8 cellular contexts compared by ENCODE assay signal in the genomic region with DNA sequence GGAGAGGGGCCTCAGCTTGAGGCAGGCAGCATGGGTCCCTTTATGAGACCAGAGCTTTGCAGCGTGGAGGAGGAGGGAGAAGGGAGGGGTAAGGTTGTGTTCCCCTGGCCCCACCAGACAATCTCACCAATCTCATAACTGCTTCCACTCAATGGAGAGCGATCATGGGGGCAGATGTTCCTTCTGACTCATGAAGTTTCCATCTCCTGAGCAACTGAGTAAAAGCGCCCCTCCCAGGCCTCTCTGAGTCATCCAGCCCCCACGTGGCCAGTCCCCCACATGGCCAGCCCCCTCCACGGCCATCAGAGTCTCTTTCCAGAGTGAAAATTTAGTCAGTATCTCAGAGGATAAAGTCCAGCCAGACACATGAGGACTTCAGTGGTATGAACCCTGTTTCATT.
DNase-seq lines count a peak whose midpoint lies in the region; ATAC-seq lines count a peak whose summit lies in the region.

No MANE protein-coding gene starts in this region.

- ATAC-seq in stimulated activated effector memory CD8-positive, alpha-beta T cell treated with anti-CD3 and anti-CD28 coated beads, Interleukin-12 subunit alpha, Interleukin-12 subunit beta, amount 100 ng/mL, for 72 hours: peak; percentile 95
- no peak for ATAC-seq in HG02610 (IDR thresholded peaks at IDR 0.05; ENCODE audit: unreplicated experiment)

- DNase-seq in activated T-cell treated with anti-CD3 and anti-CD28 coated beads for 24 hours (ENCODE audit: low read depth) (peak; percentile 49), foreskin melanocyte (peak; percentile 21), NCI-H82 treated with DMSO at 0.1 percent for 48 hours (lab: John Stamatoyannopoulos, UW; ENCODE audit: unreplicated experiment) (no peak), NCI-H2107 treated with DMSO at 0.1 percent for 48 hours (lab: John Stamatoyannopoulos, UW; ENCODE audit: unreplicated experiment) (no peak)
- DNase-seq in activated T-cell treated with anti-CD3 and anti-CD28 coated beads, Interleukin-2, amount 50 U/mL, for 1 hour: no peak
- peak; percentile 79 for DNase-seq in activated CD8-positive, alpha-beta memory T cell treated with anti-CD3 and anti-CD28 coated beads, Interleukin-2, amount 50 U/mL, for 48 hours
- DNase-seq in stimulated activated effector memory CD8-positive, alpha-beta T cell treated with anti-CD3 and anti-CD28 coated beads, Interleukin-12 subunit alpha, Interleukin-12 subunit beta, amount 100 ng/mL, for 72 hours (ENCODE audit: low spot score in 2 of 2): peak in 1 of 2 donors; percentile 66

- peaks cover 13% of the 10 kb centered on the region for H3K4me1 Mint-ChIP-seq in stimulated activated effector memory CD8-positive, alpha-beta T cell treated with anti-CD3 and anti-CD28 coated beads, Interleukin-12 subunit alpha, Interleukin-12 subunit beta, amount 100 ng/mL, for 72 hours

- H3K36me3 Mint-ChIP-seq in stimulated activated effector memory CD8-positive, alpha-beta T cell treated with anti-CD3 and anti-CD28 coated beads, Interleukin-12 subunit alpha, Interleukin-12 subunit beta, amount 100 ng/mL, for 72 hours: no peaks in the 10 kb centered on the region

- H3K9me3 Mint-ChIP-seq in stimulated activated effector memory CD8-positive, alpha-beta T cell treated with anti-CD3 and anti-CD28 coated beads, Interleukin-12 subunit alpha, Interleukin-12 subunit beta, amount 100 ng/mL, for 72 hours: no peaks in the 10 kb centered on the region

- H3K4me3 Mint-ChIP-seq in stimulated activated effector memory CD8-positive, alpha-beta T cell treated with anti-CD3 and anti-CD28 coated beads, Interleukin-12 subunit alpha, Interleukin-12 subunit beta, amount 100 ng/mL, for 72 hours: peak overlapping the region; percentile 10

- peak overlapping the region; percentile 79 for H3K27ac Mint-ChIP-seq in stimulated activated effector memory CD8-positive, alpha-beta T cell treated with anti-CD3 and anti-CD28 coated beads, Interleukin-12 subunit alpha, Interleukin-12 subunit beta, amount 100 ng/mL, for 72 hours

Comparison
In these comparisons a context has a peak if more than half of its experiments do, and no peak if none do; other contexts are left out.
1. DNase-seq: peak in activated T-cell treated with anti-CD3 and anti-CD28 coated beads for 24 hours (single experiment), activated CD8-positive, alpha-beta memory T cell treated with anti-CD3 and anti-CD28 coated beads, Interleukin-2, amount 50 U/mL, for 48 hours (single experiment) and foreskin melanocyte (single experiment); none in activated T-cell treated with anti-CD3 and anti-CD28 coated beads, Interleukin-2, amount 50 U/mL, for 1 hour (single experiment), NCI-H82 treated with DMSO at 0.1 percent for 48 hours (single experiment) and NCI-H2107 treated with DMSO at 0.1 percent for 48 hours (single experiment).